Comparison of ENCODE assay signal across 1 cellular context in the genomic region with DNA sequence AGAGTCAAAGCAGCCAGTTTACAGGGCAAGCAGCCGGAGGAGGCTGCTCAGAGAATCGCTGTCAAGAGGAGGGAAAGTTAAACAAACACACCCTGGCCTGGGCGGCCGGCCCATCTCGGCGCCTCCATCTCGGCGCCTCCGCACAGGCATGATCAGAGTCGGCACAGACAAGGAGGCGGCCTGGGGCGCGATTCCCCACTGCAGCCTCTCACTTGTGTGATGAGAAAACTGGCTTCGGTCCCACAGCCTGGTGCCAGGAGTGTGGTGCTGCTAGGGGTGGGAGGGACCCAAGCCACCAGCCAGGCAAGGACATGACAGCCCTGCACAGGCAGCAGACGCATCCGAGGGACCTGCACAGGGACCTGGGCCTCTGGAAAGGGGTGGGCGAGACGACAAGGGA.
TF ChIP-seq lines count a peak whose summit lies in the region.

No MANE protein-coding gene starts in this region.

TF ChIP-seq in K562, 482 proteins besides CTCF, POLR2A, EP300 and RAD21:
- TF ChIP-seq POLR2G (IDR thresholded peaks at IDR 0.05; ENCODE audit: low read depth, low read length), result peak; percentile 34; the same call in 1 of the 2 replicates
- no peak for TF ChIP-seq ZNF79 (CRISPR knock-in tag; IDR thresholded peaks at IDR 0.05; ENCODE audit: low read depth)
